8 cellular contexts compared by ENCODE assay signal in genomic region chr9:95462419-95463121, GRCh38. TPM values are rescaled to one million over a fixed set of nuclear protein-coding genes. Genes with fewer than 3 reads are reported as not detected.
DNase-seq lines count a peak whose midpoint lies in the region; ATAC-seq, FAIRE-seq and TF ChIP-seq lines count a peak whose summit lies in the region.

No MANE protein-coding gene starts in this region.

- WGBS in hepatocyte (ENCODE audit: low lambda C conversion rate, missing lambda C conversion rate) = 15% methylated on average over 18 of the region's 21 CpGs
- WGBS in small intestine, 3 donors = 1 to 6% (median 5%) methylated on average over 20 to 21 of the region's 21 CpGs

- H3K4me2 ChIP-seq in Loucy (ENCODE audit: low read depth, low read length, poor library complexity, severe bottlenecking) (peak overlapping the region; percentile 83), hepatocyte (peak overlapping the region; percentile 74)

- no peaks in the 10 kb centered on the region for H3K9me3 ChIP-seq in ES-I3 (ENCODE audit: control insufficient read depth, insufficient read depth, low read length)
- no peaks in the 10 kb centered on the region for H3K9me3 ChIP-seq in Loucy (ENCODE audit: insufficient read depth, low read depth, low read length)
- no peaks in the 10 kb centered on the region for H3K9me3 ChIP-seq in hepatocyte (ENCODE audit: low read depth)
- H3K9me3 ChIP-seq in small intestine (ENCODE audit: control insufficient read depth, low read depth) = no peaks in the 10 kb centered on the region

- no peak overlapping the region for H2AFZ ChIP-seq in Loucy (ENCODE audit: low read length)
- H2AFZ ChIP-seq in hepatocyte = no peak overlapping the region

- no peaks in the 10 kb centered on the region for H3K9me2 ChIP-seq in Loucy (replicated peaks; ENCODE audit: low read depth, low read length)
- H3K9me2 ChIP-seq in hepatocyte (replicated peaks; ENCODE audit: insufficient read depth) = no peaks in the 10 kb centered on the region

- H3K36me3 ChIP-seq in ES-I3 (ENCODE audit: insufficient read depth, low read length) = peaks cover 3% of the 10 kb centered on the region; the same call in 1 of the 2 replicates
- H3K36me3 ChIP-seq in Loucy (ENCODE audit: insufficient read depth, low read length) = no peaks in the 10 kb centered on the region
- no peaks in the 10 kb centered on the region for H3K36me3 ChIP-seq in hepatocyte (replicated peaks; ENCODE audit: insufficient read depth, low read depth)
- peaks cover 0 to 5% of the 10 kb centered on the region in 2 donors for H3K36me3 ChIP-seq in small intestine (ENCODE audit: control insufficient read depth in 2 of 2, insufficient read depth in 2 of 2, low read length in 2 of 2)

- H3K36me3 Mint-ChIP-seq in T-helper 1 cell treated with Interleukin-12 subunit alpha and Interleukin-12 subunit beta and Interleukin-4 antibody, amounts not matched to agents 30 μg/mL and 1 μg/mL, for 36 hours (ENCODE audit: low read depth) = peaks cover 17% of the 10 kb centered on the region

- peak overlapping the region; percentile 60 for H3K27ac Mint-ChIP-seq in T-helper 1 cell treated with Interleukin-12 subunit alpha and Interleukin-12 subunit beta and Interleukin-4 antibody, amounts not matched to agents 30 μg/mL and 1 μg/mL, for 36 hours

- FAIRE-seq in small intestine (lab: Jason Lieb, UNC) = no peak

- H3K4me1 ChIP-seq in ES-I3 (ENCODE audit: insufficient read depth, low read length) (peaks cover 15% of the 10 kb centered on the region), Loucy (ENCODE audit: insufficient read depth, low read length, poor library complexity, severe bottlenecking) (peaks cover 75% of the 10 kb centered on the region), hepatocyte (ENCODE audit: insufficient read depth) (peaks cover 57% of the 10 kb centered on the region), small intestine (ENCODE audit: control insufficient read depth in 2 of 2, insufficient read depth in 1 of 2, low read depth in 1 of 2, low read length in 1 of 2) (peaks cover 0 to 7% of the 10 kb centered on the region in 2 donors)

- no peak for TF ChIP-seq CTCF in Loucy (conservative IDR thresholded peaks at IDR 0.05; ENCODE audit: low read length)
- no peak for TF ChIP-seq CTCF in hepatocyte (IDR thresholded peaks at IDR 0.05; ENCODE audit: poor library complexity)

- H3K27ac ChIP-seq in hepatocyte = peak overlapping the region; percentile 90
- H3K27ac ChIP-seq in small intestine (ENCODE audit: low read depth in 1 of 2, low read length in 1 of 2) = peak overlapping the region in 1 of 2 donors; percentile 81

- H3K9ac ChIP-seq in ES-I3 (ENCODE audit: low read depth, low read length) (peak overlapping the region; percentile 36), Loucy (ENCODE audit: low read depth, low read length, poor library complexity, severe bottlenecking) (peak overlapping the region; percentile 80)

- peaks cover 55% of the 10 kb centered on the region for H3K27me3 Mint-ChIP-seq in T-helper 1 cell treated with Interleukin-12 subunit alpha and Interleukin-12 subunit beta and Interleukin-4 antibody, amounts not matched to agents 30 μg/mL and 1 μg/mL, for 36 hours (ENCODE audit: low read depth)

- H3K79me2 ChIP-seq in Loucy (ENCODE audit: insufficient read depth, low read length) (no peaks in the 10 kb centered on the region), hepatocyte (peaks cover 56% of the 10 kb centered on the region)

- no peaks in the 10 kb centered on the region for H3K9me3 Mint-ChIP-seq in T-helper 1 cell treated with Interleukin-12 subunit alpha and Interleukin-12 subunit beta and Interleukin-4 antibody, amounts not matched to agents 30 μg/mL and 1 μg/mL, for 36 hours

- peak; percentile 78 for DNase-seq in amniotic epithelial cell (ENCODE audit: low read depth)
- DNase-seq in hepatocyte (ENCODE audit: low spot score) = peak; percentile 83
- peak; percentile 76 for DNase-seq in small intestine
- no peak for DNase-seq in DMS79 (lab: John Stamatoyannopoulos, UW)

- H3K4me3 Mint-ChIP-seq in T-helper 1 cell treated with Interleukin-12 subunit alpha and Interleukin-12 subunit beta and Interleukin-4 antibody, amounts not matched to agents 30 μg/mL and 1 μg/mL, for 36 hours = peak overlapping the region; percentile 71

- peak overlapping the region; percentile 73 for H3K4me3 ChIP-seq in Loucy (ENCODE audit: low read length, poor library complexity, severe bottlenecking)
- no peak overlapping the region for H3K4me3 ChIP-seq in hepatocyte
- H3K4me3 ChIP-seq in small intestine (ENCODE audit: low read depth in 1 of 2, low read length in 2 of 2) = peak overlapping the region in 1 of 2 donors; percentile 9

- peaks cover 33% of the 10 kb centered on the region for H3K4me1 Mint-ChIP-seq in T-helper 1 cell treated with Interleukin-12 subunit alpha and Interleukin-12 subunit beta and Interleukin-4 antibody, amounts not matched to agents 30 μg/mL and 1 μg/mL, for 36 hours (ENCODE audit: low read depth)

- no peaks in the 10 kb centered on the region for H3F3A ChIP-seq in Loucy (ENCODE audit: low read depth)

- peak; percentile 95 for ATAC-seq in GM21786 (IDR thresholded peaks at IDR 0.05; ENCODE audit: unreplicated experiment)

- H4K20me1 ChIP-seq in Loucy (ENCODE audit: insufficient read depth, low read length, poor library complexity, severe bottlenecking) = no peaks in the 10 kb centered on the region
- peaks cover 32% of the 10 kb centered on the region for H4K20me1 ChIP-seq in hepatocyte (ENCODE audit: insufficient read depth, poor library complexity, severe bottlenecking)

- H3K27me3 ChIP-seq in Loucy (ENCODE audit: insufficient read depth, low read length, poor library complexity, severe bottlenecking) (no peaks in the 10 kb centered on the region), hepatocyte (no peaks in the 10 kb centered on the region), small intestine (ENCODE audit: control insufficient read depth in 2 of 2, insufficient read depth in 2 of 2, low read length in 2 of 2) (no peaks in the 10 kb centered on the region)

RNA-seq across cellular contexts. Expression of gene PTCH1, which starts 54.2 kb away (rescaled TPM):
- 29.7 and 36.8 TPM in 2 replicates for total RNA-seq in hepatocyte
- polyA plus RNA-seq in hepatocyte (36.0 and 44.1 TPM in 2 replicates), small intestine (1 to 10 TPM; 2.2 to 8.9 (median 2.7) TPM)
